Comparison of ENCODE assay signal across 24 cellular contexts in the genomic region with DNA sequence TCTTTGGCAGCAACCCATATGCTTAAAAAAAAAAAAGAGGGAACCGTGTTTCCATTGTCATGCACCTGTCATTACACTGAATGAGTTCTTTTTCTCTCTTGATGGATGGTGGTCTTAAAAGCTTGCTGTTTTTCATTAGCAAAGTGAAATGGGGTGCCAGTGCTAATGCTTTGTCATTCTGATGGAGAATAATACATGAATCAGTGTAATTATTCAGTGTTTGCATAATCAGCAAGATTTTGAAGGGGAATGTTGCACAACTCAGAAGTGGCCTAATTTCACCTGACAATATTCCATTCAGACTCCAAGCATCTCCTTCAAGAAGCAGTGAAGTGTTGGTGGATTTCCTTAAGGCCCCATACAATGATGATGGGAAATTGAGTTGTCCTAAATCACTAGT. TPM values are rescaled to one million over a fixed set of nuclear protein-coding genes. Genes with fewer than 3 reads are reported as not detected.
A peak's percentile ranks its signal among the peaks of the same experiment; 100 is the strongest.
DNase-seq lines count a peak whose midpoint lies in the region; ATAC-seq, FAIRE-seq and TF ChIP-seq lines count a peak whose summit lies in the region.
"Had no signal": no experiment of that assay in that cellular context is flagged by ENCODE, and none has a peak within 500 bp of the region (broad histone marks: within the 10 kb centered on the region; RNA-seq: fewer than 3 reads in every experiment).

No MANE protein-coding gene starts in this region.

- TF ChIP-seq EP300 in HepG2 (IDR thresholded peaks at IDR 0.05; ENCODE audit: low read depth in 2 of 2, low read length in 2 of 2), result no peak
- TF ChIP-seq EP300 in HepG2 (CRISPR knock-in tag; IDR thresholded peaks at IDR 0.05; ENCODE audit: borderline replicate concordance), result no peak

- peaks cover 54% of the 10 kb centered on the region for H3K36me3 Mint-ChIP-seq in neural progenitor cell
- H3K36me3 Mint-ChIP-seq: CD8-positive, alpha-beta T cell; naive thymus-derived CD4-positive, alpha-beta T cell had no signal

- TF ChIP-seq POLR2A in HepG2 (IDR thresholded peaks at IDR 0.05; ENCODE audit: insufficient read depth in 1 of 2, low read depth in 2 of 2, low read length in 2 of 2) (no peak), right lobe of liver (IDR thresholded peaks at IDR 0.05) (no peak)

- H2AFZ ChIP-seq in HepG2 (ENCODE audit: low read length) (no peak overlapping the region), neural progenitor cell (replicated peaks) (no peak overlapping the region)

- H3K27me3 Mint-ChIP-seq in neural progenitor cell (ENCODE audit: insufficient read depth, low read depth), result no peaks in the 10 kb centered on the region

- no peak for TF ChIP-seq RAD21 in HepG2 (CRISPR knock-in tag; IDR thresholded peaks at IDR 0.05)

- WGBS in HepG2 (ENCODE audit: low lambda C conversion rate), result 95% methylated on average over 1 of the region's 1 CpG
- WGBS in right lobe of liver (ENCODE audit: insufficient coverage, low coverage, low lambda C conversion rate, missing lambda C conversion rate), result 44% methylated on average over 1 of the region's 1 CpG
- WGBS in ectodermal cell, 2 experiments, result 50 to 55% methylated on average over 1 of the region's 1 CpG

- no peak overlapping the region for H3K27ac Mint-ChIP-seq in neural progenitor cell
- H3K27ac Mint-ChIP-seq: activated B cell treated with CpG ODN at 0.5 μM for 24 hours; CD8-positive, alpha-beta T cell; naive thymus-derived CD4-positive, alpha-beta T cell; T-helper 1 cell treated with Interleukin-12 subunit alpha and Interleukin-12 subunit beta and Interleukin-4 antibody, amounts not matched to agents 30 μg/mL and 1 μg/mL, for 36 hours had no signal

- CTCF ChIA-PET in HepG2 (lab: Yijun Ruan, JAX; ENCODE audit: low intra/inter-chr PET ratio, low total read pairs), result no interaction called here

- H3K4me1 Mint-ChIP-seq in neural progenitor cell, result peaks cover 78% of the 10 kb centered on the region
- H3K4me1 Mint-ChIP-seq: activated B cell treated with CpG ODN at 0.5 μM for 24 hours; naive thymus-derived CD4-positive, alpha-beta T cell had no signal

- H3K27me3 ChIP-seq in HepG2 (ENCODE audit: control insufficient read depth in 1 of 2, insufficient read depth in 2 of 2, low read length in 2 of 2) (no peaks in the 10 kb centered on the region), right lobe of liver (no peaks in the 10 kb centered on the region), ectodermal cell (ENCODE audit: control insufficient read depth, insufficient read depth, low read length, poor library complexity, severe bottlenecking) (no peaks in the 10 kb centered on the region), neural progenitor cell (no peaks in the 10 kb centered on the region), brain microvascular endothelial cell (replicated peaks) (no peaks in the 10 kb centered on the region)
- H3K27me3 ChIP-seq: transverse colon had no signal

- H3K4me1 ChIP-seq in HepG2 (ENCODE audit: insufficient read depth, low read length) (no peaks in the 10 kb centered on the region), right lobe of liver (no peaks in the 10 kb centered on the region), ectodermal cell (ENCODE audit: control insufficient read depth, insufficient read depth, low read length) (peaks cover 35% of the 10 kb centered on the region), neural progenitor cell (peaks cover 34% of the 10 kb centered on the region)

- no peak overlapping the region for H3K4me3 Mint-ChIP-seq in neural progenitor cell
- H3K4me3 Mint-ChIP-seq: activated B cell treated with CpG ODN at 0.5 μM for 24 hours; CD8-positive, alpha-beta T cell; naive thymus-derived CD4-positive, alpha-beta T cell; T-helper 1 cell treated with Interleukin-12 subunit alpha and Interleukin-12 subunit beta and Interleukin-4 antibody, amounts not matched to agents 30 μg/mL and 1 μg/mL, for 36 hours had no signal

- TF ChIP-seq CTCF in HepG2 (CRISPR knock-in tag; IDR thresholded peaks at IDR 0.05) (no peak), right lobe of liver (IDR thresholded peaks at IDR 0.05) (no peak), neural progenitor cell (IDR thresholded peaks at IDR 0.05) (no peak), brain microvascular endothelial cell (IDR thresholded peaks at IDR 0.05; ENCODE audit: low read depth, low read length, missing control alignments) (no peak)

- H3K4me3 ChIP-seq in HepG2 (replicated peaks in 1 of 3; ENCODE audit: insufficient read depth in 1 of 3, low read depth in 2 of 3, low read length in 3 of 3), result no peak overlapping the region
- H3K4me3 ChIP-seq in right lobe of liver, result no peak overlapping the region
- H3K4me3 ChIP-seq in ectodermal cell (ENCODE audit: insufficient read depth, low read depth, low read length), result no peak overlapping the region
- H3K4me3 ChIP-seq in neural progenitor cell, result no peak overlapping the region
- no peak overlapping the region for H3K4me3 ChIP-seq in brain microvascular endothelial cell (ENCODE audit: low read depth, low read length)
- H3K4me3 ChIP-seq: GM12878, transverse colon had no signal

- no TSS peak for BruUV-seq in HepG2 (replicated peaks; lab: Mats Ljungman, UMichigan)

- H4K20me1 ChIP-seq in HepG2 (ENCODE audit: insufficient read depth, low read length) (no peaks in the 10 kb centered on the region), neural progenitor cell (ENCODE audit: low read depth) (peaks cover 43% of the 10 kb centered on the region)

- ATAC-seq in HepG2 (no peak), right lobe of liver (no peak), HG03460 (IDR thresholded peaks at IDR 0.05; ENCODE audit: unreplicated experiment) (no peak)
- ATAC-seq: CD8-positive, alpha-beta T cell; GM12878; naive thymus-derived CD4-positive, alpha-beta T cell had no signal

- no peak for FAIRE-seq in HepG2 (lab: Jason Lieb, UNC)
- FAIRE-seq: GM12878, H54 had no signal

- no peaks in the 10 kb centered on the region for H3K36me3 ChIP-seq in HepG2 (replicated peaks in 1 of 2; ENCODE audit: control insufficient read depth in 1 of 2, insufficient read depth in 2 of 2, low read length in 2 of 2)
- H3K36me3 ChIP-seq in right lobe of liver, result no peaks in the 10 kb centered on the region
- H3K36me3 ChIP-seq in ectodermal cell (ENCODE audit: control insufficient read depth, insufficient read depth, low read length), result peaks cover 6% of the 10 kb centered on the region
- H3K36me3 ChIP-seq in neural progenitor cell, result no peaks in the 10 kb centered on the region
- peaks cover 13% of the 10 kb centered on the region for H3K36me3 ChIP-seq in brain microvascular endothelial cell (replicated peaks)
- H3K36me3 ChIP-seq: transverse colon had no signal

- DNase-seq in HepG2 (ENCODE audit: low spot score), result no peak
- DNase-seq in right lobe of liver, result no peak
- no peak for DNase-seq in neural progenitor cell (ENCODE audit: low spot score)
- DNase-seq in NCI-H2081 (lab: John Stamatoyannopoulos, UW), result no peak
- no peak for DNase-seq in brain microvascular endothelial cell
- no peak for DNase-seq in activated CD8-positive, alpha-beta memory T cell treated with anti-CD3 and anti-CD28 coated beads for 24 hours
- DNase-seq: activated B cell treated with CpG ODN at 0.5 μM for 24 hours; activated gamma-delta T cell treated with Interleukin-2 at 50 U/mL for 16 hours; CD8-positive, alpha-beta T cell; effector CD4-positive, alpha-beta T cell; EL; foreskin fibroblast; MM.1S; naive thymus-derived CD4-positive, alpha-beta T cell; NCI-H2171; NK-92 treated with Interleukin-12 subunit alpha and Interleukin-12 subunit beta, amount 100 ng/mL, for 24 hours; stimulated activated CD4-positive, alpha-beta T cell treated with anti-CD3 and anti-CD28 coated beads, Interleukin-1b, Interleukin-23, amount 100 ng/mL, for 48 hours; transverse colon had no signal

- intact Hi-C loops in HepG2 (cut with micrococcal nuclease; ENCODE audit: unreplicated experiment) (no loop called here), right lobe of liver (cut with DNase I) (loop anchor here in 1 of 2 donors (10.0 kb wide), 1 partner anchor 169 kb away; no protein-coding TSS in a partner anchor)

- H3K79me2 ChIP-seq in HepG2 (ENCODE audit: insufficient read depth, low read length) (no peaks in the 10 kb centered on the region), neural progenitor cell (ENCODE audit: low read depth) (peaks cover 94% of the 10 kb centered on the region)

- H3K27ac ChIP-seq in HepG2 (ENCODE audit: extremely low read length, insufficient read depth, low read length) (no peak overlapping the region), right lobe of liver (no peak overlapping the region), ectodermal cell (ENCODE audit: insufficient read depth, low read depth, low read length, poor library complexity, severe bottlenecking) (peak overlapping the region; percentile 37), neural progenitor cell (peak overlapping the region; percentile 30), brain microvascular endothelial cell (no peak overlapping the region)

- POLR2A ChIA-PET in HepG2 (lab: Yijun Ruan, JAX), result no interaction called here

- H3K9me3 ChIP-seq in HepG2 (ENCODE audit: low read length), result no peaks in the 10 kb centered on the region
- H3K9me3 ChIP-seq in right lobe of liver, result no peaks in the 10 kb centered on the region
- H3K9me3 ChIP-seq in ectodermal cell (ENCODE audit: control insufficient read depth, low read length), result no peaks in the 10 kb centered on the region
- H3K9me3 ChIP-seq in neural progenitor cell (ENCODE audit: low read depth), result no peaks in the 10 kb centered on the region
- H3K9me3 ChIP-seq: transverse colon had no signal

- no peak overlapping the region for H3K9ac ChIP-seq in HepG2 (ENCODE audit: insufficient read depth, low read depth, low read length)
- H3K9ac ChIP-seq in neural progenitor cell, result no peak overlapping the region

- no peaks in the 10 kb centered on the region for H3F3A ChIP-seq in neural progenitor cell (ENCODE audit: low read depth)

- in situ Hi-C loops in HepG2 (cut with HindIII; ENCODE audit: extremely low pct_ligation_motif_present, low pct_unique_long_range_greater_than_20kb) (no loop called here), brain microvascular endothelial cell (cut with HindIII; ENCODE audit: low pct_ligation_motif_present, low sequenced_read_pairs) (no loop called here)

- H3K4me2 ChIP-seq in HepG2 (ENCODE audit: low read depth, low read length) (no peak overlapping the region), neural progenitor cell (no peak overlapping the region)

- no peaks in the 10 kb centered on the region for H3K9me3 Mint-ChIP-seq in neural progenitor cell
- H3K9me3 Mint-ChIP-seq: activated B cell treated with CpG ODN at 0.5 μM for 24 hours; CD8-positive, alpha-beta T cell; naive thymus-derived CD4-positive, alpha-beta T cell; T-helper 1 cell treated with Interleukin-12 subunit alpha and Interleukin-12 subunit beta and Interleukin-4 antibody, amounts not matched to agents 30 μg/mL and 1 μg/mL, for 36 hours had no signal

RNA-seq across cellular contexts. Expression of a gene that starts 38.1 kb away (rescaled TPM):
- total RNA-seq in HepG2 (2016; rRNA removed; fragmentation: Illumina TruSeq; extraction: Trizol) (6.2 and 12.6 TPM in 2 replicates), right lobe of liver (10 to 100 TPM in 2 of 6 experiments, 1 to 10 TPM in 4; 2.4 to 14.0 (median 5.3) TPM), neural progenitor cell (ENCODE audit: low replicate concordance) (84.4 and 247 TPM in 2 replicates)
- 0.40 and 0.79 TPM in 2 replicates for total RNA-seq in HepG2 (2016; cell fraction: cytosol; rRNA removed; fragmentation: Illumina TruSeq; extraction: Trizol; ENCODE audit: low read depth)
- total RNA-seq in HepG2 (2016; cell fraction: insoluble cytoplasmic fraction; rRNA removed; fragmentation: Illumina TruSeq; extraction: Trizol), result 6.4 and 11.8 TPM in 2 replicates
- total RNA-seq in HepG2 (2016; cell fraction: membrane; rRNA removed; fragmentation: Illumina TruSeq; extraction: Trizol), result 2.6 and 2.7 TPM in 2 replicates
- total RNA-seq in HepG2 (2016; cell fraction: nucleus; rRNA removed; fragmentation: Illumina TruSeq; extraction: Trizol), result 18.5 and 24.0 TPM in 2 replicates
- polyA plus RNA-seq in HepG2 (2011; rRNA removed), result 3.3 and 3.5 TPM in 2 replicates
- polyA plus RNA-seq in HepG2 (2011; cell fraction: cytosol; rRNA removed), result 2.5 and 3.3 TPM in 2 replicates
- 5.5 and 6.8 TPM in 2 replicates for polyA plus RNA-seq in HepG2 (2011; cell fraction: nucleus; rRNA removed)
- polyA plus RNA-seq in HepG2 (2012), result 2.7 and 5.6 TPM in 2 replicates
- 0.14 TPM in 2 replicates for polyA plus RNA-seq in HepG2 (2016; cell fraction: cytosol; fragmentation: Illumina TruSeq; extraction: Trizol; ENCODE audit: low read depth)
- 4.1 and 5.0 TPM in 2 replicates for polyA plus RNA-seq in HepG2 (2016; cell fraction: insoluble cytoplasmic fraction; fragmentation: Illumina TruSeq; extraction: Trizol; ENCODE audit: low read depth)
- 0.37 and 0.50 TPM in 2 replicates for polyA plus RNA-seq in HepG2 (2016; cell fraction: membrane; fragmentation: Illumina TruSeq; extraction: Trizol; ENCODE audit: low read depth)
- 10.5 and 11.0 TPM in 2 replicates for polyA plus RNA-seq in HepG2 (2016; cell fraction: nucleus; fragmentation: Illumina TruSeq; extraction: Trizol; ENCODE audit: insufficient read depth, low read depth)
- 0.37 and 38.7 TPM in 2 replicates for polyA minus RNA-seq in HepG2 (2011; rRNA and poly(A)+ RNA removed; ENCODE audit: low replicate concordance)
- polyA minus RNA-seq in HepG2 (2011; cell fraction: cytosol; rRNA and poly(A)+ RNA removed), result 8.5 and 16.4 TPM in 2 replicates
- polyA minus RNA-seq in HepG2 (2011; cell fraction: nucleus; rRNA and poly(A)+ RNA removed), result 13.8 and 21.1 TPM in 2 replicates
- 104 TPM for polyA plus RNA-seq in ectodermal cell (2013, experiment 1 of 4)
- polyA plus RNA-seq in ectodermal cell (2013, experiment 2 of 4), result 114 TPM
- 88.0 TPM for polyA plus RNA-seq in ectodermal cell (2013, experiment 3 of 4)
- 110 TPM for polyA plus RNA-seq in ectodermal cell (2013, experiment 4 of 4)
- total RNA-seq: HT-29 had no signal

Comparison
In these comparisons a context has a peak if more than half of its experiments do, and no peak if none do; other contexts are left out.
1. H3K27ac ChIP-seq: peak in ectodermal cell (single experiment) and neural progenitor cell (single experiment); none in HepG2 (single experiment), right lobe of liver (0 of 3) and brain microvascular endothelial cell (single experiment).